ENCODE assay signal across 8 cellular contexts in the genomic region with DNA sequence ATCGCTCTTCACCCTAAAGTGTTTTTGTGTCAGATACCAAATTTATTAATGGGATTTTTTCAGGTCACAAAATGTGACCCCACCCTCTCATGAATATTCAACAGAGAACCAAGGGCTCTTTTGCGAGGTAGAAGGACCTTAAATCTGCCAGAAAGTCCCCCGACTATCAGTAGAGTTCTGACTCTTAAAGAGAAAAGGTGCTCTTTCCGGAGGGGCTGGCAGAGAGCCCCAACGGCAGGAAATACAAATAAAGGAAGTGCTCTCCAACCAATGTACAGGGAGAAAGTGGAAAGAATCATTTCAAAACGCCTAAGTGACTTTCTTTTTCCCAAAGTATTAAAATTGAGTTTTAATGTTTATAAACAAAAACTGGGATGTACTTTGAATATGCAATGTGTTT.
DNase-seq lines count a peak whose midpoint lies in the region; ATAC-seq and TF ChIP-seq lines count a peak whose summit lies in the region.

No MANE protein-coding gene starts in this region.

- H3K9me3 ChIP-seq in BLaER1 treated with 17β-estradiol and CSF1 and Interleukin-3, amounts not matched to agents 10 nM and 100 nM (replicated peaks in 1 of 11) = no peaks in the 10 kb centered on the region
- H3K9me3 ChIP-seq in mucosa of stomach (ENCODE audit: control insufficient read depth, low read length) = no peaks in the 10 kb centered on the region

- H3K27me3 ChIP-seq in BLaER1 treated with 17β-estradiol and CSF1 and Interleukin-3, amounts not matched to agents 10 nM and 100 nM = peaks cover 62 to 77% (median 73%) of the 10 kb centered on the region in 11 experiments
- H3K27me3 ChIP-seq in KMS-11 (ENCODE audit: insufficient read depth, low read depth) (no peaks in the 10 kb centered on the region), mucosa of stomach (ENCODE audit: control insufficient read depth, insufficient read depth, low read length) (no peaks in the 10 kb centered on the region)

- H3K79me2 ChIP-seq in KMS-11 (ENCODE audit: insufficient read depth, low read depth) = peaks cover 31% of the 10 kb centered on the region

- peaks cover 37 to 63% (median 49%) of the 10 kb centered on the region in 10 experiments for H3K4me1 ChIP-seq in BLaER1 treated with 17β-estradiol and CSF1 and Interleukin-3, amounts not matched to agents 10 nM and 100 nM
- H3K4me1 ChIP-seq in KMS-11 (ENCODE audit: low read depth, poor library complexity, severe bottlenecking) = peaks cover 46% of the 10 kb centered on the region
- H3K4me1 ChIP-seq in mucosa of stomach (ENCODE audit: control insufficient read depth, insufficient read depth, low read length) = peaks cover 26% of the 10 kb centered on the region

- peaks cover 77 to 99% (median 94%) of the 10 kb centered on the region in 11 experiments; a peak in 20 of 22 replicates for H4K20me1 ChIP-seq in BLaER1 treated with 17β-estradiol and CSF1 and Interleukin-3, amounts not matched to agents 10 nM and 100 nM
- H4K20me1 ChIP-seq in KMS-11 (ENCODE audit: insufficient read depth) = no peaks in the 10 kb centered on the region

- H3K27ac Mint-ChIP-seq in activated naive CD4-positive, alpha-beta T cell treated with anti-CD3 and anti-CD28 coated beads, Interleukin-2, amount 50 U/mL, for 72 hours = peak overlapping the region in 1 of 2 donors; percentile 97

- TF ChIP-seq CTCF in KMS-11 (conservative IDR thresholded peaks at IDR 0.05; ENCODE audit: low read depth, low read length) = no peak

- peak; percentile 17 to 34 for ATAC-seq in activated naive CD4-positive, alpha-beta T cell treated with anti-CD3 and anti-CD28 coated beads, Interleukin-2, amount 50 U/mL, for 72 hours
- no peak for ATAC-seq in HG03139 (IDR thresholded peaks at IDR 0.05; ENCODE audit: unreplicated experiment)

- DNase-seq in activated naive CD4-positive, alpha-beta T cell treated with anti-CD3 and anti-CD28 coated beads, Interleukin-2, amount 50 U/mL, for 72 hours (ENCODE audit: low spot score in 2 of 2) = peak in 1 of 2 donors; percentile 50
- DNase-seq in hypothalamus (lab: John Stamatoyannopoulos, UW) (no peak), HK-2 (ENCODE audit: unreplicated experiment) (no peak), midbrain (lab: John Stamatoyannopoulos, UW) (no peak)

- H2AFZ ChIP-seq in KMS-11 (ENCODE audit: low read depth) = no peak overlapping the region

- H3K9me3 Mint-ChIP-seq in activated naive CD4-positive, alpha-beta T cell treated with anti-CD3 and anti-CD28 coated beads, Interleukin-2, amount 50 U/mL, for 72 hours = no peaks in the 10 kb centered on the region

- H3K36me3 ChIP-seq in BLaER1 treated with 17β-estradiol and CSF1 and Interleukin-3, amounts not matched to agents 10 nM and 100 nM = no peaks in the 10 kb centered on the region
- H3K36me3 ChIP-seq in KMS-11 (ENCODE audit: insufficient read depth) (no peaks in the 10 kb centered on the region), mucosa of stomach (ENCODE audit: control insufficient read depth, insufficient read depth, low read length) (no peaks in the 10 kb centered on the region)

- H3K9ac ChIP-seq in BLaER1 treated with 17β-estradiol and CSF1 and Interleukin-3, amounts not matched to agents 10 nM and 100 nM = peak overlapping the region in 1 of 11 experiments; percentile 81; a peak in 1 of 22 replicates
- H3K9ac ChIP-seq in KMS-11 (peak overlapping the region; percentile 93; the same call in 1 of the 2 replicates), mucosa of stomach (ENCODE audit: low read length) (peak overlapping the region; percentile 86)

- peak overlapping the region in 3 of 11 experiments; percentile 9 to 62 (median 20); a peak in 3 of 22 replicates for H3K27ac ChIP-seq in BLaER1 treated with 17β-estradiol and CSF1 and Interleukin-3, amounts not matched to agents 10 nM and 100 nM
- peak overlapping the region; percentile 94; the same call in 1 of the 2 replicates for H3K27ac ChIP-seq in KMS-11

- H3K36me3 Mint-ChIP-seq in activated naive CD4-positive, alpha-beta T cell treated with anti-CD3 and anti-CD28 coated beads, Interleukin-2, amount 50 U/mL, for 72 hours = peaks cover 0 to 13% of the 10 kb centered on the region in 2 donors

- H3K4me3 ChIP-seq in BLaER1 treated with 17β-estradiol and CSF1 and Interleukin-3, amounts not matched to agents 10 nM and 100 nM = 0 out of 20 replicates have a peak overlapping the region, but pooled peaks of 1 of the 10 experiments have one; percentile 65
- H3K4me3 ChIP-seq in KMS-11 (IDR thresholded peaks at IDR 0.05; ENCODE audit: insufficient read depth, low read depth, low read length) (peak overlapping the region; percentile 29), mucosa of stomach (ENCODE audit: low read length) (no peak overlapping the region)

- peak overlapping the region; percentile 37 to 99 (median 90) for H3K4me2 ChIP-seq in BLaER1 treated with 17β-estradiol and CSF1 and Interleukin-3, amounts not matched to agents 10 nM and 100 nM
- peak overlapping the region; percentile 97 for H3K4me2 ChIP-seq in KMS-11
